ENCODE assay signal across 24 cellular contexts in genomic region chr2:7024261-7024660, GRCh38.
DNase-seq lines count a peak whose midpoint lies in the region; ATAC-seq and TF ChIP-seq lines count a peak whose summit lies in the region.
"Had no signal": no experiment of that assay in that cellular context is flagged by ENCODE, and none has a peak within 500 bp of the region (broad histone marks: within the 10 kb centered on the region; RNA-seq: fewer than 3 reads in every experiment).

No MANE protein-coding gene starts in this region.

- H3K4me1 ChIP-seq in CD8-positive, alpha-beta T cell (ENCODE audit: insufficient read depth, low read length), result no peaks in the 10 kb centered on the region
- H3K4me1 ChIP-seq in hepatocyte (ENCODE audit: insufficient read depth) (peaks cover 23% of the 10 kb centered on the region), sigmoid colon (peaks cover 0 to 19% (median 16%) of the 10 kb centered on the region in 4 donors)
- H3K4me1 ChIP-seq: SJCRH30 had no signal

- CTCF ChIA-PET in CD8-positive, alpha-beta T cell (lab: Charles Lee), result interaction anchor here (1.9 kb wide), 1 partner anchor 12 kb away, joined by 4 read pairs; no protein-coding TSS in a partner anchor

- WGBS in hepatocyte (ENCODE audit: low lambda C conversion rate, missing lambda C conversion rate), result 98% methylated on average over 18 of the region's 18 CpGs
- WGBS in sigmoid colon, 2 donors, result 89 to 92% methylated on average over 18 of the region's 18 CpGs

- no peak overlapping the region for H3K27ac ChIP-seq in CD8-positive, alpha-beta T cell (ENCODE audit: low read depth, low read length)
- H3K27ac ChIP-seq in angular gyrus (ENCODE audit: low read depth, low read length) (peak overlapping the region; percentile 37), hepatocyte (no peak overlapping the region), sigmoid colon (no peak overlapping the region)
- H3K27ac ChIP-seq: PC-9, SJCRH30 had no signal

- H3K36me3 Mint-ChIP-seq in CD8-positive, alpha-beta T cell, result peaks cover 90% of the 10 kb centered on the region

- no peak for DNase-seq in CD8-positive, alpha-beta T cell
- DNase-seq in hepatocyte (ENCODE audit: low spot score) (no peak), sigmoid colon (peak; percentile 32), activated gamma-delta T cell (lab: John Stamatoyannopoulos, UW) (no peak), NK-92 (lab: John Stamatoyannopoulos, UW; ENCODE audit: unreplicated experiment) (no peak)
- DNase-seq: 8988T, ACHN, BE2C, DMS153, DND-41, H9, KG1, MM.1S, NCI-H2029, NCI-H446 treated with DMSO at 0.1 percent for 48 hours, NCI-H526, NCI-H82, PC-9, SJCRH30 had no signal

- H4K20me1 ChIP-seq in hepatocyte (ENCODE audit: insufficient read depth, poor library complexity, severe bottlenecking), result no peaks in the 10 kb centered on the region

- no peaks in the 10 kb centered on the region for H3K9me3 ChIP-seq in CD8-positive, alpha-beta T cell (ENCODE audit: low read length)
- H3K9me3 ChIP-seq in hepatocyte (ENCODE audit: low read depth), result no peaks in the 10 kb centered on the region
- no peaks in the 10 kb centered on the region for H3K9me3 ChIP-seq in sigmoid colon
- H3K9me3 ChIP-seq: BE2C, SJCRH30 had no signal

- no peak overlapping the region for H3K4me3 ChIP-seq in CD8-positive, alpha-beta T cell (ENCODE audit: low read depth, low read length)
- H3K4me3 ChIP-seq in hepatocyte (no peak overlapping the region), sigmoid colon (no peak overlapping the region)
- H3K4me3 ChIP-seq: GM23338, PC-9, SJCRH30 had no signal

- no peak overlapping the region for H3K4me3 Mint-ChIP-seq in CD8-positive, alpha-beta T cell
- H3K4me3 Mint-ChIP-seq: CD14-positive monocyte, GM23338, H9 had no signal

- TF ChIP-seq CTCF in CD8-positive, alpha-beta T cell (IDR thresholded peaks at IDR 0.05), result no peak
- no peak for TF ChIP-seq CTCF in hepatocyte (IDR thresholded peaks at IDR 0.05; ENCODE audit: poor library complexity)
- no peak for TF ChIP-seq CTCF in sigmoid colon (IDR thresholded peaks at IDR 0.05)

- ATAC-seq in CD8-positive, alpha-beta T cell, result no peak
- ATAC-seq in HG03045 (IDR thresholded peaks at IDR 0.05; ENCODE audit: unreplicated experiment) (no peak), GM21381 (IDR thresholded peaks at IDR 0.05; ENCODE audit: unreplicated experiment) (no peak)
- ATAC-seq: GM23338 had no signal

- no peaks in the 10 kb centered on the region for H3K9me3 Mint-ChIP-seq in CD8-positive, alpha-beta T cell
- H3K9me3 Mint-ChIP-seq: CD14-positive monocyte, GM23338, H9 had no signal

- intact Hi-C loops in CD8-positive, alpha-beta T cell (cut with DNase I, micrococcal nuclease), result no loop called here
- intact Hi-C loops in sigmoid colon (cut with DNase I), result no loop called here

- TF ChIP-seq POLR2A in sigmoid colon (IDR thresholded peaks at IDR 0.05), result no peak

- POLR2A ChIA-PET in CD8-positive, alpha-beta T cell (lab: Charles Lee), result interaction anchor here (1.2 kb wide), 1 partner anchor 10 kb away, joined by 3 read pairs; no protein-coding TSS in a partner anchor

- no peaks in the 10 kb centered on the region for H3K4me1 Mint-ChIP-seq in CD8-positive, alpha-beta T cell (ENCODE audit: low read depth)
- H3K4me1 Mint-ChIP-seq: GM23338 had no signal

- peaks cover 61% of the 10 kb centered on the region for H3K36me3 ChIP-seq in CD8-positive, alpha-beta T cell (ENCODE audit: insufficient read depth, low read length)
- H3K36me3 ChIP-seq in hepatocyte (replicated peaks; ENCODE audit: insufficient read depth, low read depth), result no peaks in the 10 kb centered on the region
- H3K36me3 ChIP-seq in sigmoid colon, result peaks cover 0 to 17% (median 0%) of the 10 kb centered on the region in 4 donors
- H3K36me3 ChIP-seq: SJCRH30 had no signal

- H3K27ac Mint-ChIP-seq in CD8-positive, alpha-beta T cell, result peak overlapping the region; percentile 18
- H3K27ac Mint-ChIP-seq: GM23338, H9 had no signal

- peak overlapping the region; percentile 4 for H3K4me2 ChIP-seq in hepatocyte
- H3K4me2 ChIP-seq: GM23338, PC-9 had no signal

- no peaks in the 10 kb centered on the region for H3K9me2 ChIP-seq in hepatocyte (replicated peaks; ENCODE audit: insufficient read depth)

- no peaks in the 10 kb centered on the region for H3K27me3 Mint-ChIP-seq in CD8-positive, alpha-beta T cell (ENCODE audit: low read depth)

- H2AFZ ChIP-seq in hepatocyte, result no peak overlapping the region
- H2AFZ ChIP-seq: GM23338, PC-9 had no signal

- H3K79me2 ChIP-seq in hepatocyte, result no peaks in the 10 kb centered on the region

- H3K27me3 ChIP-seq in CD8-positive, alpha-beta T cell (ENCODE audit: insufficient read depth, low read length), result no peaks in the 10 kb centered on the region
- H3K27me3 ChIP-seq in hepatocyte (no peaks in the 10 kb centered on the region), sigmoid colon (no peaks in the 10 kb centered on the region)
- H3K27me3 ChIP-seq: BE2C, SJCRH30 had no signal

- no peak for TF ChIP-seq EP300 in sigmoid colon (IDR thresholded peaks at IDR 0.05)
